In genomic region chrX:145533534-145533933, GRCh38 we compare ENCODE assay signal across 5 cellular contexts.
"Had no signal": no experiment of that assay in that cellular context is flagged by ENCODE, and none has a peak within 500 bp of the region (broad histone marks: within the 10 kb centered on the region; RNA-seq: fewer than 3 reads in every experiment).

No MANE protein-coding gene starts in this region.

- H3K27ac ChIP-seq: HL-60 had no signal

- H3K4me3 ChIP-seq: K562 had no signal

- FAIRE-seq: HTR-8/SVneo, K562 had no signal

- ATAC-seq: K562 had no signal

- DNase-seq: KBM-7, KG1 had no signal
